Comparison of ENCODE assay signal across 8 cellular contexts in the genomic region with DNA sequence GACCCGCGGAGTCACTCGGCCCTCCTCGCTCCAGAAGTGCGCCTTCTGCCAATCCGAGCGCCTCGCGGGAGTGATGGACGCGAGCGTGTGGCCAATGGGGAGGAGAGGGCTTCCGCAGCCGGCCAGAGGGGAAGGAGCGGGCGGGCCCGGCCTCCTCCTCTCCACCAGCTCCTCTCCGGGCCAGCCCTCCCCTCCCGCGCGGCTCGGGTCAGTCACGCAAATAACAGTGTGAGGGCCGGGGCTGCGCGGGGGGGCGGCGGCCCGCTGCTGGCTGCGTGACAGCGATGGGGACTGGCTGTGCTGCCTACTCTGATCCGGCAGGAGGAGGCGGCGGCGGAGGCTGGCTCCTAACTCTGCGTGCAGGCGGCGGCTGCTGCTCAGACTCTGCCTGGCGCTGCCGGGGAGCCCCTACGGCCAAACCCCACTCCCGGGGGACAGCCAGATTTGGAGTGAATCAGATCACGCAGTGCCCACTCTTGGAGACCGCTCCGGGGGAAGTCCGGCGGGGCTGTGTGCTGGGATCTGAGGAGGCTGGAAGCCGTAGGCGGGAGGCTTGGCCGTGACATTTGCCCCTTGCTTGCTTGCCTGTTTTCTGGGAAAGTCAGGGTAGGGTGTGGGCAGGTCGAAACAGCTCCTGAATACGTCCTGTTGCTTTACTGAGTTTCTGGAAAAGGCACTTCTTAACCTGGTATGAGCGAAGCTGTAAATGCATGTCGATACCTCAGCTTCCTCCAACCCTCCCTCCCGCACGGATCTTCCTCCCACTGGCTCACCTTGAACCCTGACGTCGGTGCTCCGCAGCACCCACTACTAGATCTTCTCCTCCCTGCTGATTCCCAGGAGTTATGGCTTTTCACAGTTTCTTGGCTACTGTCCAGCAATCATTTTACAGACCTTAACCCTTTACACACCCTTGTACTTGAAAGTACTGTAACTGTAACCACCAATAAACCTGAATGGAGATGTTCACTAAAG.
DNase-seq lines count a peak whose midpoint lies in the region; ATAC-seq and TF ChIP-seq lines count a peak whose summit lies in the region.

No MANE protein-coding gene starts in this region.

- intact Hi-C loops in mammary epithelial cell (cut with micrococcal nuclease), result loop anchor here (1.0 to 5.0 kb wide), 5 partner anchors 16 to 159 kb away; no protein-coding TSS in a partner anchor

- H3K79me2 ChIP-seq in mammary epithelial cell (ENCODE audit: insufficient read depth, low read length), result peaks cover 13% of the 10 kb centered on the region

- under 1% methylated on average over 59 of the region's 59 CpGs for whole genome bisulfite sequencing in HUES64
- WGBS in mammary epithelial cell (ENCODE audit: low coverage, missing lambda C conversion rate), result 1% methylated on average over 16 of the region's 59 CpGs

- peak; percentile 79 for ATAC-seq in GM21619 (IDR thresholded peaks at IDR 0.05; ENCODE audit: unreplicated experiment)

- peak overlapping the region; percentile 87 for H3K4me3 ChIP-seq in HUES64 (ENCODE audit: low read length)
- peak overlapping the region; percentile 61 to 79 (median 62) for H3K4me3 ChIP-seq in mammary epithelial cell (replicated peaks in 1 of 3; ENCODE audit: insufficient read depth in 1 of 3, low read depth in 2 of 3, low read length in 3 of 3)
- peak overlapping the region; percentile 78 for H3K4me3 ChIP-seq in skeletal muscle satellite cell (ENCODE audit: low read length)

- H3K27ac ChIP-seq in HUES64 (ENCODE audit: low read depth, low read length), result peak overlapping the region; percentile 27; the same call in 1 of the 2 replicates
- peak overlapping the region; percentile 98 for H3K27ac ChIP-seq in RWPE1
- peak overlapping the region; percentile 88 for H3K27ac ChIP-seq in mammary epithelial cell (ENCODE audit: insufficient read depth, low read depth, low read length)

- H3K9ac ChIP-seq in HUES64 (ENCODE audit: low read depth, low read length) (peak overlapping the region; percentile 64), mammary epithelial cell (ENCODE audit: insufficient read depth, low read length) (peak overlapping the region; percentile 86), skeletal muscle satellite cell (ENCODE audit: low read depth, low read length) (peak overlapping the region; percentile 83)

- H4K20me1 ChIP-seq in mammary epithelial cell (ENCODE audit: insufficient read depth, low read length), result no peaks in the 10 kb centered on the region

- TF ChIP-seq CTCF in RWPE1 (conservative IDR thresholded peaks at IDR 0.05; ENCODE audit: low read depth) (no peak), mammary epithelial cell (conservative IDR thresholded peaks at IDR 0.05 in 1 of 2, IDR thresholded peaks at IDR 0.05 in 1 of 2; ENCODE audit: extremely low read depth in 1 of 2, insufficient read depth in 1 of 2, low read depth in 1 of 2, low read length in 2 of 2) (peak in 1 of 2 donors; percentile 55)

- dilution Hi-C loops in mammary epithelial cell (cut with HindIII; ENCODE audit: low sequenced_read_pairs), result no loop called here

- CTCF ChIA-PET in RWPE1 (lab: Yijun Ruan, JAX) (interaction anchor here (0.5 to 1.5 kb wide), 5 partner anchors 12 to 105 kb away, joined by 3 to 4 read pairs (median 4); no protein-coding TSS in a partner anchor), mammary epithelial cell (lab: Charles Lee; ENCODE audit: low non-redundant PET) (interaction anchor here (0.6 to 1.1 kb wide), 5 partner anchors 56 to 607 kb away, joined by 3 to 13 read pairs (median 4); a partner anchor contains a TSS)

- H2AFZ ChIP-seq in mammary epithelial cell (ENCODE audit: low read depth, low read length), result peak overlapping the region; percentile 83

- H3K27me3 ChIP-seq in HUES64 (ENCODE audit: insufficient read depth, low read length), result peaks cover 21% of the 10 kb centered on the region
- no peaks in the 10 kb centered on the region for H3K27me3 ChIP-seq in mammary epithelial cell (ENCODE audit: insufficient read depth, low read length)
- no peaks in the 10 kb centered on the region for H3K27me3 ChIP-seq in skeletal muscle satellite cell (ENCODE audit: control insufficient read depth, insufficient read depth, low read length)

- H3K9me3 ChIP-seq in HUES64 (ENCODE audit: insufficient read depth, low read depth, low read length) (no peaks in the 10 kb centered on the region), mammary epithelial cell (replicated peaks; ENCODE audit: insufficient read depth, low read length) (no peaks in the 10 kb centered on the region), skeletal muscle satellite cell (replicated peaks; ENCODE audit: low read length) (no peaks in the 10 kb centered on the region)

- peak; percentile 96 for DNase-seq in activated CD8-positive, alpha-beta memory T cell treated with anti-CD3 and anti-CD28 coated beads for 24 hours
- no peak for DNase-seq in activated CD8-positive, alpha-beta memory T cell treated with anti-CD3 and anti-CD28 coated beads, Interleukin-2, amount 50 U/mL, for 48 hours
- peak; percentile 61 for DNase-seq in RWPE1 (ENCODE audit: low spot score)
- DNase-seq in mammary epithelial cell, result peak; percentile 90
- peak; percentile 30 for DNase-seq in iPS-NIHi7 (ENCODE audit: extremely low spot score)

- POLR2A ChIA-PET in RWPE1 (lab: Yijun Ruan, JAX; ENCODE audit: low non-redundant PET), result interaction anchor here (0.6 to 1.8 kb wide), 12 partner anchors 10 to 144 kb away, joined by 3 to 5 read pairs (median 3); no protein-coding TSS in a partner anchor

- in situ Hi-C loops in mammary epithelial cell (cut with MboI; ENCODE audit: low sequenced_read_pairs in 2 of 2), result loop anchor here (5.0 to 10.0 kb wide), 3 partner anchors 97 to 111 kb away; a partner anchor contains a TSS

- peaks cover 11% of the 10 kb centered on the region for H3K4me1 ChIP-seq in HUES64 (ENCODE audit: insufficient read depth, low read length)
- H3K4me1 ChIP-seq in mammary epithelial cell (ENCODE audit: insufficient read depth, low read length), result peaks cover 28% of the 10 kb centered on the region
- peaks cover 27% of the 10 kb centered on the region for H3K4me1 ChIP-seq in skeletal muscle satellite cell (ENCODE audit: control insufficient read depth, insufficient read depth, low read length)

- H3K36me3 ChIP-seq in HUES64 (ENCODE audit: insufficient read depth, low read length) (no peaks in the 10 kb centered on the region), mammary epithelial cell (ENCODE audit: insufficient read depth, low read length) (no peaks in the 10 kb centered on the region), skeletal muscle satellite cell (ENCODE audit: insufficient read depth, low read length) (no peaks in the 10 kb centered on the region)

- TSS peak; percentile 71 for BruUV-seq in mammary epithelial cell (replicated peaks; lab: Mats Ljungman, UMichigan)

- peak overlapping the region; percentile 97 for H3K4me2 ChIP-seq in mammary epithelial cell (ENCODE audit: insufficient read depth, low read depth, low read length)
- H3K4me2 ChIP-seq in skeletal muscle satellite cell (ENCODE audit: low read length), result peak overlapping the region; percentile 86

Comparison
In these comparisons a context has a peak if more than half of its experiments do, and no peak if none do; other contexts are left out.
1. H3K27ac ChIP-seq: peak in every context shown above with its lines; median percentile 98 in RWPE1; 88 in mammary epithelial cell; 27 in HUES64.